In genomic region chr3:37712918-37713819, GRCh38 we compare ENCODE assay signal across 13 cellular contexts.
DNase-seq lines count a peak whose midpoint lies in the region; ATAC-seq and TF ChIP-seq lines count a peak whose summit lies in the region.
"Had no signal": no experiment of that assay in that cellular context is flagged by ENCODE, and none has a peak within 500 bp of the region (broad histone marks: within the 10 kb centered on the region; RNA-seq: fewer than 3 reads in every experiment).

No MANE protein-coding gene starts in this region.

- no peak overlapping the region for H3K4me3 ChIP-seq in heart right ventricle

- intact Hi-C loops in heart right ventricle (cut with DNase I), result loop anchor here in 2 of 10 donors (1.0 to 2.0 kb wide), 2 partner anchors 23 to 50 kb away; no protein-coding TSS in a partner anchor

- H3K36me3 ChIP-seq in heart right ventricle, result peaks cover 0 to 22% (median 0%) of the 10 kb centered on the region in 9 donors

- H3K9me3 ChIP-seq in heart right ventricle, result no peaks in the 10 kb centered on the region

- H3K27me3 ChIP-seq in heart right ventricle, result no peaks in the 10 kb centered on the region

- no peak for TF ChIP-seq CTCF in heart right ventricle (IDR thresholded peaks at IDR 0.05)

- WGBS in heart right ventricle, 2 donors, result 30 to 37% methylated on average over 11 of the region's 11 CpGs

- ATAC-seq in heart right ventricle (peak; percentile 15 to 73 (median 56)), HG03139 (IDR thresholded peaks at IDR 0.05; ENCODE audit: unreplicated experiment) (no peak)
- ATAC-seq: T-cell had no signal

- peaks cover 12 to 56% (median 36%) of the 10 kb centered on the region in 9 donors for H3K4me1 ChIP-seq in heart right ventricle

- peak; percentile 10 for DNase-seq in GM04504 (ENCODE audit: low read depth)
- peak; percentile 5 for DNase-seq in amniotic epithelial cell (ENCODE audit: low read depth)
- DNase-seq in heart right ventricle, result peak in 1 of 2 donors; percentile 46
- DNase-seq in renal cortical epithelial cell (ENCODE audit: low read depth), result peak; percentile 86
- DNase-seq in DMS79 treated with DMSO at 0.1 percent for 48 hours (lab: John Stamatoyannopoulos, UW), result no peak
- no peak for DNase-seq in HK-2 (ENCODE audit: unreplicated experiment)
- DNase-seq in amniotic stem cell (lab: John Stamatoyannopoulos, UW), result no peak
- DNase-seq: activated CD8-positive, alpha-beta memory T cell treated with anti-CD3 and anti-CD28 coated beads, Interleukin-2, amount 50 U/mL, for 4 hours; CD4-positive, alpha-beta T cell; cortex of kidney; NCI-H2171; T-cell had no signal

- peak overlapping the region in 7 of 10 donors; percentile 36 to 79 (median 63) for H3K27ac ChIP-seq in heart right ventricle

Comparison
In these comparisons a context has a peak if more than half of its experiments do, and no peak if none do; other contexts are left out.
1. DNase-seq: peak in GM04504 (single experiment), amniotic epithelial cell (single experiment) and renal cortical epithelial cell (single experiment); none in DMS79 treated with DMSO at 0.1 percent for 48 hours (single experiment), HK-2 (single experiment) and amniotic stem cell (single experiment).